8 cellular contexts compared by ENCODE assay signal in genomic region chr1:205812878-205813754, GRCh38. TPM values are rescaled to one million over a fixed set of nuclear protein-coding genes. Genes with fewer than 3 reads are reported as not detected.
DNase-seq lines count a peak whose midpoint lies in the region; ATAC-seq and TF ChIP-seq lines count a peak whose summit lies in the region.

Gene SLC41A1, minus strand, starts transcription at chr1:205813198. Its CDS starts 2,757 bp downstream, at chr1:205810441.

- ATAC-seq in HG03469 (IDR thresholded peaks at IDR 0.05; ENCODE audit: unreplicated experiment) = peak; percentile 66
- peak; percentile 96 for ATAC-seq in activated CD4-positive, alpha-beta T cell treated with anti-CD3 and anti-CD28 coated beads for 36 hours

- no peaks in the 10 kb centered on the region for H3K27me3 ChIP-seq in kidney epithelial cell (ENCODE audit: control insufficient read depth, insufficient read depth, low read length)

- peaks cover 47% of the 10 kb centered on the region for H3K4me1 Mint-ChIP-seq in activated CD4-positive, alpha-beta T cell treated with anti-CD3 and anti-CD28 coated beads for 36 hours

- H3K36me3 Mint-ChIP-seq in activated CD4-positive, alpha-beta T cell treated with anti-CD3 and anti-CD28 coated beads for 36 hours (ENCODE audit: low read depth) = peaks cover 24% of the 10 kb centered on the region

- CTCF ChIA-PET in activated CD4-positive, alpha-beta T cell treated with anti-CD3 and anti-CD28 coated beads for 36 hours (lab: Charles Lee) = interaction anchor here (0.7 to 1.0 kb wide), 3 partner anchors 83 to 164 kb away, joined by 3 to 4 read pairs (median 3); no protein-coding TSS in a partner anchor

- TF ChIP-seq CTCF in AG09319 (IDR thresholded peaks at IDR 0.05; ENCODE audit: low read depth, low read length) (no peak), kidney epithelial cell (IDR thresholded peaks at IDR 0.05; ENCODE audit: insufficient read depth, low read length, poor library complexity, severe bottlenecking) (no peak)

- no peaks in the 10 kb centered on the region for H3K27me3 Mint-ChIP-seq in activated CD4-positive, alpha-beta T cell treated with anti-CD3 and anti-CD28 coated beads for 36 hours

- DNase-seq in AG09319 (ENCODE audit: extremely low read depth, low read depth) (peak; percentile 80), GM19240 (ENCODE audit: insufficient read length, low spot score) (peak; percentile 41), NCI-H526 (lab: John Stamatoyannopoulos, UW) (peak; percentile 74 to 91), cerebellum (ENCODE audit: low spot score) (peak; percentile 100), kidney epithelial cell (ENCODE audit: low read depth) (peak; percentile 54)
- DNase-seq in activated CD4-positive, alpha-beta T cell treated with anti-CD3 and anti-CD28 coated beads for 36 hours = peak; percentile 94
- DNase-seq in stimulated activated CD4-positive, alpha-beta T cell treated with anti-CD3 and anti-CD28 coated beads, Interleukin-15, amount 100 ng/mL, for 24 hours = peak; percentile 93

- POLR2A ChIA-PET in activated CD4-positive, alpha-beta T cell treated with anti-CD3 and anti-CD28 coated beads for 36 hours (lab: Charles Lee) = interaction anchor here (1.0 kb wide), 2 partner anchors 8 to 64 kb away, joined by 4 to 7 read pairs; no protein-coding TSS in a partner anchor

- peak within 1 kb of the TSS; percentile 81 for H3K4me3 Mint-ChIP-seq in activated CD4-positive, alpha-beta T cell treated with anti-CD3 and anti-CD28 coated beads for 36 hours

- peak within 1 kb of the TSS; percentile 87 for H3K4me3 ChIP-seq in kidney epithelial cell (ENCODE audit: low read depth, low read length)

- no peaks in the 10 kb centered on the region for H3K9me3 Mint-ChIP-seq in activated CD4-positive, alpha-beta T cell treated with anti-CD3 and anti-CD28 coated beads for 36 hours (ENCODE audit: low read depth)

- H3K27ac Mint-ChIP-seq in activated CD4-positive, alpha-beta T cell treated with anti-CD3 and anti-CD28 coated beads for 36 hours = peak within 1 kb of the TSS; percentile 84

- intact Hi-C loops in activated CD4-positive, alpha-beta T cell treated with anti-CD3 and anti-CD28 coated beads for 36 hours (cut with DNase I, micrococcal nuclease) = loop anchor here (1.0 to 5.0 kb wide), 7 partner anchors 37 to 526 kb away; partner anchors contain the start of genes RAB29 (in 2 of the 2), ELK4 (in 1 of the 2) and PM20D1 (in 1 of the 2)

- no peaks in the 10 kb centered on the region for H3K36me3 ChIP-seq in kidney epithelial cell (ENCODE audit: control insufficient read depth, insufficient read depth, low read length)

RNA-seq across cellular contexts. Expression of gene SLC41A1, which starts in this region (rescaled TPM):
- total RNA-seq in activated CD4-positive, alpha-beta T cell treated with anti-CD3 and anti-CD28 coated beads for 36 hours = 10 to 100 TPM; 34.4 to 41.5 TPM
- total RNA-seq in cerebellum = 18.0 TPM
- total RNA-seq in kidney epithelial cell = 17.2 and 20.9 TPM in 2 replicates

Comparison
In these comparisons a context has a peak if more than half of its experiments do, and no peak if none do; other contexts are left out.
1. Peak in every context shown above with its lines: DNase-seq, ATAC-seq and H3K4me3 ChIP-seq.
2. DNase-seq: peak in every context shown above with its lines; median percentile 100 in cerebellum; 94 in activated CD4-positive, alpha-beta T cell treated with anti-CD3 and anti-CD28 coated beads for 36 hours; 93 in stimulated activated CD4-positive, alpha-beta T cell treated with anti-CD3 and anti-CD28 coated beads, Interleukin-15, amount 100 ng/mL, for 24 hours; 82 in NCI-H526; 80 in AG09319; 54 in kidney epithelial cell; 41 in GM19240.